16 cellular contexts compared by ENCODE assay signal in genomic region chr14:59013672-59014298, GRCh38.
A peak's percentile ranks its signal among the peaks of the same experiment; 100 is the strongest.
DNase-seq lines count a peak whose midpoint lies in the region; ATAC-seq, FAIRE-seq and TF ChIP-seq lines count a peak whose summit lies in the region.
"Had no signal": no experiment of that assay in that cellular context is flagged by ENCODE, and none has a peak within 500 bp of the region (broad histone marks: within the 10 kb centered on the region; RNA-seq: fewer than 3 reads in every experiment).

No MANE protein-coding gene starts in this region.

- no peaks in the 10 kb centered on the region for H3F3A ChIP-seq in PC-9 (ENCODE audit: insufficient read depth, low read depth)

- DNase-seq in AG10803 (ENCODE audit: low read depth) (peak; percentile 44), bronchial epithelial cell (ENCODE audit: low read depth) (peak; percentile 84), kidney tubule cell (ENCODE audit: low spot score) (peak; percentile 42), NCI-H510A (lab: John Stamatoyannopoulos, UW) (no peak), PC-9 (no peak), GM13977 (ENCODE audit: low spot score) (no peak)
- DNase-seq: ACHN; activated CD4-positive, alpha-beta T cell treated with anti-CD3 and anti-CD28 coated beads, Interleukin-2, amount 50 U/mL, for 48 hours; activated T-cell treated with anti-CD3 and anti-CD28 coated beads, Interleukin-2, amount 50 U/mL, for 48 hours; CD8-positive, alpha-beta memory T cell; NCI-H1694; NCI-H524; SW 1271 had no signal

- POLR2A ChIA-PET in PC-9 (lab: Charles Lee; ENCODE audit: unreplicated experiment): no interaction called here

- no TSS peak for BruUV-seq in PC-9 (replicated peaks; lab: Mats Ljungman, UMichigan)

- ATAC-seq in HG03097 (IDR thresholded peaks at IDR 0.05; ENCODE audit: low FRiP score, unreplicated experiment): no peak

- no peak overlapping the region for H3K27ac ChIP-seq in PC-9
- H3K27ac ChIP-seq: right atrium auricular region had no signal

- in situ Hi-C loops in GM13977 (cut with MboI; ENCODE audit: low pct_unique_long_range_greater_than_20kb, low sequenced_read_pairs, unreplicated experiment): no loop called here

- FAIRE-seq in bronchial epithelial cell (lab: Jason Lieb, UNC): no peak

- 0 out of 2 replicates have a peak, but pooled peaks cover 4% of the 10 kb centered on the region for H3K9me3 ChIP-seq in PC-9 (ENCODE audit: insufficient read depth, low read depth)

- H3K4me3 ChIP-seq in AG10803 (ENCODE audit: low read length) (no peak overlapping the region), bronchial epithelial cell (ENCODE audit: low read depth, low read length) (no peak overlapping the region), PC-9 (no peak overlapping the region)
- H3K4me3 ChIP-seq: right atrium auricular region had no signal

- intact Hi-C loops in PC-9 (cut with micrococcal nuclease; ENCODE audit: unreplicated experiment): no loop called here

- H3K36me3 ChIP-seq in bronchial epithelial cell (ENCODE audit: control insufficient read depth, insufficient read depth, low read length) (no peaks in the 10 kb centered on the region), PC-9 (ENCODE audit: low read depth) (no peaks in the 10 kb centered on the region)
- H3K36me3 ChIP-seq: right atrium auricular region had no signal

- no peak overlapping the region for H2AFZ ChIP-seq in PC-9

- CTCF ChIA-PET in PC-9 (lab: Charles Lee): no interaction called here

- no peaks in the 10 kb centered on the region for H3K4me1 ChIP-seq in PC-9 (replicated peaks; ENCODE audit: insufficient read depth)
- H3K4me1 ChIP-seq: right atrium auricular region had no signal

- H3K9me2 ChIP-seq in PC-9 (ENCODE audit: insufficient read depth): no peaks in the 10 kb centered on the region

- no peak for TF ChIP-seq EP300 in Ishikawa (IDR thresholded peaks at IDR 0.05; ENCODE audit: borderline replicate concordance)

- H3K79me2 ChIP-seq in PC-9 (ENCODE audit: low read depth): no peaks in the 10 kb centered on the region

- H3K4me2 ChIP-seq in PC-9: no peak overlapping the region

- TF ChIP-seq CTCF in AG10803 (conservative IDR thresholded peaks at IDR 0.05; ENCODE audit: low read length): no peak
- no peak for TF ChIP-seq CTCF in bronchial epithelial cell (IDR thresholded peaks at IDR 0.05; ENCODE audit: insufficient read depth, low read length, severe bottlenecking)
- TF ChIP-seq CTCF in PC-9 (conservative IDR thresholded peaks at IDR 0.05): no peak
- TF ChIP-seq CTCF in GM13977 (IDR thresholded peaks at IDR 0.05; ENCODE audit: extremely low read depth, insufficient read depth, missing control alignments): no peak

- H3K27me3 ChIP-seq in bronchial epithelial cell (ENCODE audit: control insufficient read depth, insufficient read depth, low read length): no peaks in the 10 kb centered on the region
- no peaks in the 10 kb centered on the region for H3K27me3 ChIP-seq in PC-9 (ENCODE audit: insufficient read depth, low read depth)
- H3K27me3 ChIP-seq: right atrium auricular region had no signal

- H4K20me1 ChIP-seq in PC-9 (ENCODE audit: insufficient read depth): no peaks in the 10 kb centered on the region

- TF ChIP-seq RAD21 in Ishikawa (IDR thresholded peaks at IDR 0.05; ENCODE audit: low read depth): no peak

TF ChIP-seq in Ishikawa, 13 proteins besides CTCF, POLR2A, EP300 and RAD21:
- TF ChIP-seq USF1 (IDR thresholded peaks at IDR 0.05): no peak
- 0 out of 2 replicates have a peak, but pooled peaks have one; percentile 37 for TF ChIP-seq CEBPB (IDR thresholded peaks at IDR 0.05)

Comparison
In these comparisons a context has a peak if more than half of its experiments do, and no peak if none do; other contexts are left out.
1. DNase-seq: peak in AG10803 (single experiment), bronchial epithelial cell (single experiment) and kidney tubule cell (single experiment); none in NCI-H510A (single experiment), PC-9 (0 of 2) and GM13977 (single experiment).